5 cellular contexts compared by ENCODE assay signal in genomic region chr11:67716226-67716625, GRCh38. TPM values are rescaled to one million over a fixed set of nuclear protein-coding genes. Genes with fewer than 3 reads are reported as not detected.
"Had no signal": no experiment of that assay in that cellular context is flagged by ENCODE, and none has a peak within 500 bp of the region (broad histone marks: within the 10 kb centered on the region; RNA-seq: fewer than 3 reads in every experiment).

No MANE protein-coding gene starts in this region.

RNA-seq across cellular contexts. Expression of gene ALDH3B2, which starts 41.8 kb away (rescaled TPM):
- total RNA-seq: K562, M059J, PC-3 had no signal
- polyA plus RNA-seq: IgD-negative memory B cell, K562, SK-N-SH had no signal
